In the genomic region with DNA sequence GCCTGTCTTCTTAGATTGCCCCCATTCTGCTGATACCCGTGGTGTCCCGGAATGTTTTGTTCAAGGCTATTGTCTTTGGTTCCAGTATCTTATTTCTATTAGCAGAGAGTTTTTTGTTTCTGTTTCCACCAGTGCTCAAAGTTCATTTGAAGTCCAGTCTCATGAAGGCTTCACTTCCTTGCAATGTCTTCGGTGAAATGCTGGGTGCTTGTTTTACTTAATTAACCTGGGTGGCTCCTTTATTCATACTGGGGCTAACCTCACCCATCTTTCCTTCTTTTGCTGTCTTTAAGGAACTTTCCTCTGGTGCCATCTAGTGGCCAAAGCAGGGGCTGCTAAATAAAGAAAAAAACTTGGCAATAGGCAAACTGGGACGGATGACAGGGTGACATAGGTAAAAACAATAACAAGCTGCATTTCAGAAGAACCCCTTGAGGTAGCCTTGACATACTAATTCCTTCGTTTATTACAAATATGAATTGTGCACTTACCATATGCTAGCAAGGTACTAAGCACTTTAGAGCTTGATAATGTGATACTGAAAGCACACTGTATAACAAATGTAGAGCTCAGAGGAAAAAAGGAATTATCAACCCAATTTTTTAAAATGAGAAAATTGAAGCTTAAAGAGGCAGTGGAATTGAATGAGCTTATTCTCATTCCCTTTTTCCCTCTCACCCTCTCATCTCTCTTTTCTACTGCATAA, we compare ENCODE assay signal across 1 cellular context.
TF ChIP-seq lines count a peak whose summit lies in the region.

No MANE protein-coding gene starts in this region.

TF ChIP-seq in HepG2, 621 proteins besides CTCF, POLR2A, EP300 and RAD21 (continued from another document and continues in another):
- TF ChIP-seq PCBP1 (IDR thresholded peaks at IDR 0.05; ENCODE audit: borderline replicate concordance, low read depth, low read length) (no peak), ZNF362 (CRISPR knock-in tag; IDR thresholded peaks at IDR 0.05; ENCODE audit: borderline replicate concordance) (peak; percentile 88; the same call in 1 of the 2 replicates), MIXL1 (CRISPR knock-in tag; IDR thresholded peaks at IDR 0.05) (peak; percentile 77), ZBTB25 (CRISPR knock-in tag; IDR thresholded peaks at IDR 0.05) (peak; percentile 59; the same call in 1 of the 2 replicates), ZNF776 (CRISPR knock-in tag; IDR thresholded peaks at IDR 0.05) (no peak), SOX6 (IDR thresholded peaks at IDR 0.05) (no peak), SOX6 (CRISPR knock-in tag; IDR thresholded peaks at IDR 0.05) (peak; percentile 60; the same call in 1 of the 2 replicates), NFE2L2 (IDR thresholded peaks at IDR 0.05; ENCODE audit: low read length) (no peak), KAT8 (CRISPR knock-in tag; IDR thresholded peaks at IDR 0.05) (peak; percentile 50; the same call in 1 of the 2 replicates), GPN1 (CRISPR knock-in tag; IDR thresholded peaks at IDR 0.05; ENCODE audit: borderline replicate concordance) (no peak), SIX4 (CRISPR knock-in tag; IDR thresholded peaks at IDR 0.05) (peak; percentile 39; the same call in 1 of the 2 replicates), ARNTL (CRISPR knock-in tag; IDR thresholded peaks at IDR 0.05) (no peak), CAMTA2 (CRISPR knock-in tag; IDR thresholded peaks at IDR 0.05; ENCODE audit: borderline replicate concordance) (no peak), HNRNPLL (IDR thresholded peaks at IDR 0.05; ENCODE audit: low read depth, low read length, poor library complexity, severe bottlenecking) (no peak), CEBPB (IDR thresholded peaks at IDR 0.05; ENCODE audit: borderline replicate concordance, low read depth, low read length) (no peak), SRF (IDR thresholded peaks at IDR 0.05; ENCODE audit: low read depth, low read length) (peak; percentile 43; the same call in 1 of the 2 replicates), ZNF124 (CRISPR knock-in tag; IDR thresholded peaks at IDR 0.05) (0 out of 2 replicates have a peak, but pooled peaks have one; percentile 8), TEAD3 (CRISPR knock-in tag; optimal IDR thresholded peaks at IDR 0.05; ENCODE audit: borderline replicate concordance) (peak; percentile 39), EZH2 (conservative IDR thresholded peaks at IDR 0.05; ENCODE audit: low read depth, low read length) (no peak), ZFP36 (IDR thresholded peaks at IDR 0.05; ENCODE audit: borderline replicate concordance, low read depth, low read length, partially characterized antibody) (peak; percentile 20), ISL2 (CRISPR knock-in tag; IDR thresholded peaks at IDR 0.05) (peak; percentile 53; the same call in 1 of the 2 replicates), RXRB (CRISPR knock-in tag; IDR thresholded peaks at IDR 0.05; ENCODE audit: borderline replicate concordance) (peak; percentile 55; the same call in 1 of the 2 replicates), RCOR2 (CRISPR knock-in tag; IDR thresholded peaks at IDR 0.05) (peak; percentile 43; the same call in 1 of the 2 replicates), PAXIP1 (CRISPR knock-in tag; conservative IDR thresholded peaks at IDR 0.05) (0 out of 2 replicates have a peak, but pooled peaks have one; percentile 17), NCOA2 (CRISPR knock-in tag; IDR thresholded peaks at IDR 0.05) (peak; percentile 41; the same call in 1 of the 2 replicates), KDM5A (IDR thresholded peaks at IDR 0.05; ENCODE audit: borderline replicate concordance, low read length) (peak; percentile 39; the same call in 1 of the 2 replicates), ZNF460 (CRISPR knock-in tag; IDR thresholded peaks at IDR 0.05; ENCODE audit: borderline replicate concordance) (no peak), NFIB (CRISPR knock-in tag; IDR thresholded peaks at IDR 0.05; ENCODE audit: borderline replicate concordance) (no peak), SMAD3 (CRISPR knock-in tag; IDR thresholded peaks at IDR 0.05) (0 out of 2 replicates have a peak, but pooled peaks have one; percentile 32), HES4 (CRISPR knock-in tag; IDR thresholded peaks at IDR 0.05; ENCODE audit: borderline replicate concordance) (no peak), ZNF331 (CRISPR knock-in tag; IDR thresholded peaks at IDR 0.05) (0 out of 2 replicates have a peak, but pooled peaks have one; percentile 50), NAIF1 (CRISPR knock-in tag; IDR thresholded peaks at IDR 0.05; ENCODE audit: borderline replicate concordance) (no peak), ZNF264 (CRISPR knock-in tag; IDR thresholded peaks at IDR 0.05) (0 out of 2 replicates have a peak, but pooled peaks have one; percentile 20), FOSL1 (CRISPR knock-in tag; IDR thresholded peaks at IDR 0.05; ENCODE audit: borderline replicate concordance) (no peak), ELF3 (CRISPR knock-in tag; IDR thresholded peaks at IDR 0.05) (peak; percentile 76)
- TF ChIP-seq, protein P1, sequence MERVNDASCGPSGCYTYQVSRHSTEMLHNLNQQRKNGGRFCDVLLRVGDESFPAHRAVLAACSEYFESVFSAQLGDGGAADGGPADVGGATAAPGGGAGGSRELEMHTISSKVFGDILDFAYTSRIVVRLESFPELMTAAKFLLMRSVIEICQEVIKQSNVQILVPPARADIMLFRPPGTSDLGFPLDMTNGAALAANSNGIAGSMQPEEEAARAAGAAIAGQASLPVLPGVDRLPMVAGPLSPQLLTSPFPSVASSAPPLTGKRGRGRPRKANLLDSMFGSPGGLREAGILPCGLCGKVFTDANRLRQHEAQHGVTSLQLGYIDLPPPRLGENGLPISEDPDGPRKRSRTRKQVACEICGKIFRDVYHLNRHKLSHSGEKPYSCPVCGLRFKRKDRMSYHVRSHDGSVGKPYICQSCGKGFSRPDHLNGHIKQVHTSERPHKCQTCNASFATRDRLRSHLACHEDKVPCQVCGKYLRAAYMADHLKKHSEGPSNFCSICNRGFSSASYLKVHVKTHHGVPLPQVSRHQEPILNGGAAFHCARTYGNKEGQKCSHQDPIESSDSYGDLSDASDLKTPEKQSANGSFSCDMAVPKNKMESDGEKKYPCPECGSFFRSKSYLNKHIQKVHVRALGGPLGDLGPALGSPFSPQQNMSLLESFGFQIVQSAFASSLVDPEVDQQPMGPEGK (CRISPR knock-in tag; IDR thresholded peaks at IDR 0.05) = 0 out of 2 replicates have a peak, but pooled peaks have one; percentile 14
- TF ChIP-seq, protein P2, sequence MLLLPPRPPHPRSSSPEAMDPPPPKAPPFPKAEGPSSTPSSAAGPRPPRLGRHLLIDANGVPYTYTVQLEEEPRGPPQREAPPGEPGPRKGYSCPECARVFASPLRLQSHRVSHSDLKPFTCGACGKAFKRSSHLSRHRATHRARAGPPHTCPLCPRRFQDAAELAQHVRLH (CRISPR knock-in tag; IDR thresholded peaks at IDR 0.05; ENCODE audit: borderline replicate concordance, low read depth) = no peak
- TF ChIP-seq, protein P3, sequence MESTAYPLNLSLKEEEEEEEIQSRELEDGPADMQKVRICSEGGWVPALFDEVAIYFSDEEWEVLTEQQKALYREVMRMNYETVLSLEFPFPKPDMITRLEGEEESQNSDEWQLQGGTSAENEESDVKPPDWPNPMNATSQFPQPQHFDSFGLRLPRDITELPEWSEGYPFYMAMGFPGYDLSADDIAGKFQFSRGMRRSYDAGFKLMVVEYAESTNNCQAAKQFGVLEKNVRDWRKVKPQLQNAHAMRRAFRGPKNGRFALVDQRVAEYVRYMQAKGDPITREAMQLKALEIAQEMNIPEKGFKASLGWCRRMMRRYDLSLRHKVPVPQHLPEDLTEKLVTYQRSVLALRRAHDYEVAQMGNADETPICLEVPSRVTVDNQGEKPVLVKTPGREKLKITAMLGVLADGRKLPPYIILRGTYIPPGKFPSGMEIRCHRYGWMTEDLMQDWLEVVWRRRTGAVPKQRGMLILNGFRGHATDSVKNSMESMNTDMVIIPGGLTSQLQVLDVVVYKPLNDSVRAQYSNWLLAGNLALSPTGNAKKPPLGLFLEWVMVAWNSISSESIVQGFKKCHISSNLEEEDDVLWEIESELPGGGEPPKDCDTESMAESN (CRISPR knock-in tag; conservative IDR thresholded peaks at IDR 0.05) = 0 out of 2 replicates have a peak, but pooled peaks have one; percentile 20
- TF ChIP-seq, protein P4, sequence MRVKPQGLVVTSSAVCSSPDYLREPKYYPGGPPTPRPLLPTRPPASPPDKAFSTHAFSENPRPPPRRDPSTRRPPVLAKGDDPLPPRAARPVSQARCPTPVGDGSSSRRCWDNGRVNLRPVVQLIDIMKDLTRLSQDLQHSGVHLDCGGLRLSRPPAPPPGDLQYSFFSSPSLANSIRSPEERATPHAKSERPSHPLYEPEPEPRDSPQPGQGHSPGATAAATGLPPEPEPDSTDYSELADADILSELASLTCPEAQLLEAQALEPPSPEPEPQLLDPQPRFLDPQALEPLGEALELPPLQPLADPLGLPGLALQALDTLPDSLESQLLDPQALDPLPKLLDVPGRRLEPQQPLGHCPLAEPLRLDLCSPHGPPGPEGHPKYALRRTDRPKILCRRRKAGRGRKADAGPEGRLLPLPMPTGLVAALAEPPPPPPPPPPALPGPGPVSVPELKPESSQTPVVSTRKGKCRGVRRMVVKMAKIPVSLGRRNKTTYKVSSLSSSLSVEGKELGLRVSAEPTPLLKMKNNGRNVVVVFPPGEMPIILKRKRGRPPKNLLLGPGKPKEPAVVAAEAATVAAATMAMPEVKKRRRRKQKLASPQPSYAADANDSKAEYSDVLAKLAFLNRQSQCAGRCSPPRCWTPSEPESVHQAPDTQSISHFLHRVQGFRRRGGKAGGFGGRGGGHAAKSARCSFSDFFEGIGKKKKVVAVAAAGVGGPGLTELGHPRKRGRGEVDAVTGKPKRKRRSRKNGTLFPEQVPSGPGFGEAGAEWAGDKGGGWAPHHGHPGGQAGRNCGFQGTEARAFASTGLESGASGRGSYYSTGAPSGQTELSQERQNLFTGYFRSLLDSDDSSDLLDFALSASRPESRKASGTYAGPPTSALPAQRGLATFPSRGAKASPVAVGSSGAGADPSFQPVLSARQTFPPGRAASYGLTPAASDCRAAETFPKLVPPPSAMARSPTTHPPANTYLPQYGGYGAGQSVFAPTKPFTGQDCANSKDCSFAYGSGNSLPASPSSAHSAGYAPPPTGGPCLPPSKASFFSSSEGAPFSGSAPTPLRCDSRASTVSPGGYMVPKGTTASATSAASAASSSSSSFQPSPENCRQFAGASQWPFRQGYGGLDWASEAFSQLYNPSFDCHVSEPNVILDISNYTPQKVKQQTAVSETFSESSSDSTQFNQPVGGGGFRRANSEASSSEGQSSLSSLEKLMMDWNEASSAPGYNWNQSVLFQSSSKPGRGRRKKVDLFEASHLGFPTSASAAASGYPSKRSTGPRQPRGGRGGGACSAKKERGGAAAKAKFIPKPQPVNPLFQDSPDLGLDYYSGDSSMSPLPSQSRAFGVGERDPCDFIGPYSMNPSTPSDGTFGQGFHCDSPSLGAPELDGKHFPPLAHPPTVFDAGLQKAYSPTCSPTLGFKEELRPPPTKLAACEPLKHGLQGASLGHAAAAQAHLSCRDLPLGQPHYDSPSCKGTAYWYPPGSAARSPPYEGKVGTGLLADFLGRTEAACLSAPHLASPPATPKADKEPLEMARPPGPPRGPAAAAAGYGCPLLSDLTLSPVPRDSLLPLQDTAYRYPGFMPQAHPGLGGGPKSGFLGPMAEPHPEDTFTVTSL (CRISPR knock-in tag; IDR thresholded peaks at IDR 0.05; ENCODE audit: borderline replicate concordance) = peak; percentile 14; the same call in 1 of the 2 replicates
- TF ChIP-seq, protein P5, sequence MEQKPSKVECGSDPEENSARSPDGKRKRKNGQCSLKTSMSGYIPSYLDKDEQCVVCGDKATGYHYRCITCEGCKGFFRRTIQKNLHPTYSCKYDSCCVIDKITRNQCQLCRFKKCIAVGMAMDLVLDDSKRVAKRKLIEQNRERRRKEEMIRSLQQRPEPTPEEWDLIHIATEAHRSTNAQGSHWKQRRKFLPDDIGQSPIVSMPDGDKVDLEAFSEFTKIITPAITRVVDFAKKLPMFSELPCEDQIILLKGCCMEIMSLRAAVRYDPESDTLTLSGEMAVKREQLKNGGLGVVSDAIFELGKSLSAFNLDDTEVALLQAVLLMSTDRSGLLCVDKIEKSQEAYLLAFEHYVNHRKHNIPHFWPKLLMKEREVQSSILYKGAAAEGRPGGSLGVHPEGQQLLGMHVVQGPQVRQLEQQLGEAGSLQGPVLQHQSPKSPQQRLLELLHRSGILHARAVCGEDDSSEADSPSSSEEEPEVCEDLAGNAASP (CRISPR knock-in tag; IDR thresholded peaks at IDR 0.05; ENCODE audit: borderline replicate concordance) = peak; percentile 19; the same call in 1 of the 2 replicates
